Comparison of ENCODE assay signal across 1 cellular context in genomic region chr9:86945868-86946711, GRCh38.
TF ChIP-seq lines count a peak whose summit lies in the region.

No MANE protein-coding gene starts in this region.

TF ChIP-seq in H1, 55 proteins besides CTCF, POLR2A, EP300 and RAD21:
- no peak for TF ChIP-seq RFX5 (IDR thresholded peaks at IDR 0.05; ENCODE audit: borderline replicate concordance, low read depth, low read length)
- peak; percentile 52 for TF ChIP-seq SUZ12 (IDR thresholded peaks at IDR 0.05; ENCODE audit: low read length)
- peak; percentile 11 for TF ChIP-seq EZH2 (IDR thresholded peaks at IDR 0.05; ENCODE audit: low read depth, low read length, severe bottlenecking)
- no peak; the same call in 1 of the 2 replicates for TF ChIP-seq TAF1 (IDR thresholded peaks at IDR 0.05; ENCODE audit: low read depth, low read length)
- no peak for TF ChIP-seq CHD7 (IDR thresholded peaks at IDR 0.05; ENCODE audit: insufficient replicate concordance, low read length)
- no peak for TF ChIP-seq HDAC2 (IDR thresholded peaks at IDR 0.05; ENCODE audit: borderline replicate concordance in 1 of 2, low read depth in 2 of 2, low read length in 2 of 2)
- peak; percentile 53; the same call in 1 of the 2 replicates for TF ChIP-seq CREB1 (IDR thresholded peaks at IDR 0.05)
- no peak for TF ChIP-seq KDM1A (IDR thresholded peaks at IDR 0.05; ENCODE audit: borderline replicate concordance, low read length)
- TF ChIP-seq KDM4A (IDR thresholded peaks at IDR 0.05; ENCODE audit: low read depth, low read length, severe bottlenecking): peak; percentile 98
- no peak for TF ChIP-seq GTF2F1 (IDR thresholded peaks at IDR 0.05; ENCODE audit: borderline replicate concordance, low read depth, low read length)
- peak; percentile 36 for TF ChIP-seq TAF7 (optimal IDR thresholded peaks at IDR 0.05; ENCODE audit: borderline replicate concordance, low read depth, low read length)
- no peak for TF ChIP-seq ZNF274 (IDR thresholded peaks at IDR 0.05; ENCODE audit: borderline replicate concordance, extremely low read depth, low read length)
- TF ChIP-seq, protein P1, sequence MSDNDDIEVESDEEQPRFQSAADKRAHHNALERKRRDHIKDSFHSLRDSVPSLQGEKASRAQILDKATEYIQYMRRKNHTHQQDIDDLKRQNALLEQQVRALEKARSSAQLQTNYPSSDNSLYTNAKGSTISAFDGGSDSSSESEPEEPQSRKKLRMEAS (IDR thresholded peaks at IDR 0.05): peak; percentile 90
- no peak for TF ChIP-seq FOSL1 (IDR thresholded peaks at IDR 0.05; ENCODE audit: insufficient read depth, low read depth, low read length)
- no peak for TF ChIP-seq SIRT6 (IDR thresholded peaks at IDR 0.05; ENCODE audit: low read length)
- TF ChIP-seq SP2 (IDR thresholded peaks at IDR 0.05; ENCODE audit: low read length): no peak
- TF ChIP-seq RBBP5 (IDR thresholded peaks at IDR 0.05; ENCODE audit: borderline replicate concordance, low read depth, low read length): peak; percentile 3; the same call in 1 of the 2 replicates
- no peak for TF ChIP-seq TBP (IDR thresholded peaks at IDR 0.05; ENCODE audit: low read depth, low read length)
- peak; percentile 81 for TF ChIP-seq E2F6 (IDR thresholded peaks at IDR 0.05)
- no peak for TF ChIP-seq KDM5A (IDR thresholded peaks at IDR 0.05; ENCODE audit: low read length)
- no peak for TF ChIP-seq SP1 (IDR thresholded peaks at IDR 0.05; ENCODE audit: low read depth, low read length)
- TF ChIP-seq ASH2L (IDR thresholded peaks at IDR 0.05; ENCODE audit: low read length): peak; percentile 51
- no peak for TF ChIP-seq SP4 (IDR thresholded peaks at IDR 0.05; ENCODE audit: low read length)
- peak; percentile 54; the same call in 1 of the 2 replicates for TF ChIP-seq PHF8 (conservative IDR thresholded peaks at IDR 0.05; ENCODE audit: low read depth, low read length)
- TF ChIP-seq BACH1 (IDR thresholded peaks at IDR 0.05; ENCODE audit: low read length): no peak
- TF ChIP-seq JUN (IDR thresholded peaks at IDR 0.05; ENCODE audit: low read depth, low read length): no peak
